ENCODE assay signal across 24 cellular contexts in genomic region chr6:34340906-34341480, GRCh38. TPM values are rescaled to one million over a fixed set of nuclear protein-coding genes. Genes with fewer than 3 reads are reported as not detected.
DNase-seq lines count a peak whose midpoint lies in the region; ATAC-seq, FAIRE-seq and TF ChIP-seq lines count a peak whose summit lies in the region.
"Had no signal": no experiment of that assay in that cellular context is flagged by ENCODE, and none has a peak within 500 bp of the region (broad histone marks: within the 10 kb centered on the region; RNA-seq: fewer than 3 reads in every experiment).

No MANE protein-coding gene starts in this region.

- peak overlapping the region; percentile 4; the same call in 1 of the 2 replicates for H3K27ac ChIP-seq in IMR-90 (ENCODE audit: insufficient read depth, low read length)
- H3K27ac ChIP-seq in astrocyte (ENCODE audit: low read depth, low read length), result no peak overlapping the region
- peak overlapping the region; percentile 35 for H3K27ac ChIP-seq in suprapubic skin
- H3K27ac ChIP-seq: ovary had no signal

- H3K79me1 ChIP-seq in IMR-90 (ENCODE audit: low read depth in 1 of 2, low read length in 2 of 2), result peaks cover 36 to 64% of the 10 kb centered on the region in 2 experiments

- no peak for TF ChIP-seq CTCF in IMR-90 (conservative IDR thresholded peaks at IDR 0.05; ENCODE audit: low read depth, low read length)
- no peak for TF ChIP-seq CTCF in astrocyte (IDR thresholded peaks at IDR 0.05; ENCODE audit: insufficient read depth, low read depth, low read length)
- TF ChIP-seq CTCF in suprapubic skin (IDR thresholded peaks at IDR 0.05), result no peak
- TF ChIP-seq CTCF in GM20000 (IDR thresholded peaks at IDR 0.05; ENCODE audit: extremely low read depth, missing control alignments), result no peak

- H3K4me1 ChIP-seq in IMR-90 (ENCODE audit: control insufficient read depth, insufficient read depth, low read length), result peaks cover 9% of the 10 kb centered on the region
- H3K4me1 ChIP-seq in astrocyte (ENCODE audit: insufficient read depth, low read length), result peaks cover 8% of the 10 kb centered on the region
- H3K4me1 ChIP-seq in suprapubic skin, result peaks cover 37% of the 10 kb centered on the region

- intact Hi-C loops in IMR-90 (cut with micrococcal nuclease), result no loop called here
- intact Hi-C loops in left colon (cut with DNase I, micrococcal nuclease), result no loop called here

- no peak overlapping the region for H3K56ac ChIP-seq in IMR-90 (ENCODE audit: extremely low read depth, insufficient read depth, low read length)

- peaks cover 5% of the 10 kb centered on the region for H3K4me1 Mint-ChIP-seq in astrocyte (ENCODE audit: low read depth, unreplicated experiment)
- H3K4me1 Mint-ChIP-seq in activated naive CD8-positive, alpha-beta T cell treated with anti-CD3 and anti-CD28 coated beads, Interleukin-2, amount 50 U/mL, for 24 hours, result peaks cover 31% of the 10 kb centered on the region

- peaks cover 59% of the 10 kb centered on the region for H3K79me2 ChIP-seq in astrocyte (ENCODE audit: insufficient read depth, low read length)

- dilution Hi-C loops in IMR-90 (cut with HindIII; ENCODE audit: low sequenced_read_pairs, unreplicated experiment), result no loop called here

- H3K27me3 Mint-ChIP-seq in astrocyte (ENCODE audit: low read depth, unreplicated experiment), result no peaks in the 10 kb centered on the region
- no peaks in the 10 kb centered on the region for H3K27me3 Mint-ChIP-seq in activated naive CD8-positive, alpha-beta T cell treated with anti-CD3 and anti-CD28 coated beads, Interleukin-2, amount 50 U/mL, for 24 hours
- H3K27me3 Mint-ChIP-seq: CD8-positive, alpha-beta memory T cell; stimulated activated naive B cell treated with anti-CD40 and anti-IgM and Interleukin-4, amounts not matched to agents 10 μg/mL and 1 μg/mL and 100 μg/mL, for 72 hours had no signal

- no TSS peak for BruUV-seq in IMR-90 (replicated peaks; lab: Mats Ljungman, UMichigan)

- H3K4me2 ChIP-seq in IMR-90 (ENCODE audit: low read depth, low read length) (no peak overlapping the region), astrocyte (ENCODE audit: low read length) (peak overlapping the region; percentile 11)

- H4K8ac ChIP-seq in IMR-90 (ENCODE audit: low read depth in 2 of 2, low read length in 2 of 2), result no peak overlapping the region

- H3K9ac ChIP-seq in IMR-90 (ENCODE audit: low read depth, low read length) (no peak overlapping the region), astrocyte (ENCODE audit: low read length) (no peak overlapping the region)

- H2BK120ac ChIP-seq in IMR-90 (ENCODE audit: low read depth, low read length), result no peak overlapping the region

- H4K5ac ChIP-seq in IMR-90 (ENCODE audit: low read depth, low read length), result no peak overlapping the region

- no peak overlapping the region for H2BK20ac ChIP-seq in IMR-90 (ENCODE audit: low read depth, low read length)

- WGBS in IMR-90 (ENCODE audit: extremely low coverage in 2 of 2, insufficient read length in 1 of 2), 2 experiments, result 100% methylated on average over 2 of the region's 3 CpGs; no CpG with 5 or more reads in 1 of the 2 experiments
- WGBS in suprapubic skin, result 73% methylated on average over 3 of the region's 3 CpGs

- H3K4me3 ChIP-seq in IMR-90 (ENCODE audit: insufficient read depth, low read depth, low read length) (no peak overlapping the region), astrocyte (ENCODE audit: insufficient read depth, low read depth, low read length) (no peak overlapping the region), suprapubic skin (no peak overlapping the region)
- H3K4me3 ChIP-seq: ovary, SK-N-MC had no signal

- no peak; the same call in 1 of the 2 replicates for ATAC-seq in IMR-90 (ENCODE audit: low read depth)
- ATAC-seq in left colon, result peak; percentile 45
- no peak for ATAC-seq in activated naive CD8-positive, alpha-beta T cell treated with anti-CD3 and anti-CD28 coated beads, Interleukin-2, amount 50 U/mL, for 24 hours
- no peak for ATAC-seq in GM21423 (IDR thresholded peaks at IDR 0.05; ENCODE audit: unreplicated experiment)

- CTCF ChIA-PET in IMR-90 (lab: Yijun Ruan, JAX), result no interaction called here

- TF ChIP-seq EP300 in suprapubic skin (IDR thresholded peaks at IDR 0.05), result no peak

- H2AK9ac ChIP-seq in IMR-90 (replicated peaks; ENCODE audit: low read depth, low read length, poor library complexity), result no peak overlapping the region

- H3K9me1 ChIP-seq in IMR-90 (ENCODE audit: insufficient read depth, low read length), result peaks cover 24% of the 10 kb centered on the region

- DNase-seq in IMR-90 (no peak), astrocyte (ENCODE audit: low read depth) (no peak), left colon (no peak), suprapubic skin (ENCODE audit: low spot score in 2 of 2) (no peak), GM20000 (ENCODE audit: low spot score) (no peak)
- no peak for DNase-seq in activated naive CD8-positive, alpha-beta T cell treated with anti-CD3 and anti-CD28 coated beads, Interleukin-2, amount 50 U/mL, for 24 hours
- DNase-seq: activated CD4-positive, alpha-beta T cell treated with anti-CD3 and anti-CD28 coated beads, Interleukin-2, amount 50 U/mL, for 1 hour; activated CD8-positive, alpha-beta memory T cell treated with anti-CD3 and anti-CD28 coated beads, Interleukin-2, amount 50 U/mL, for 48 hours; activated effector memory CD4-positive, alpha-beta T cell treated with Interleukin-2 at 50 U/mL for 16 hours; CD8-positive, alpha-beta memory T cell; cerebellar nuclear complex; DMS79; effector CD4-positive, alpha-beta T cell; KG1; NCI-H1092 treated with DMSO at 0.1 percent for 48 hours; NCI-H510A treated with DMSO at 0.1 percent for 48 hours; ovary; stimulated activated naive B cell treated with anti-CD40 and anti-IgM and Interleukin-4, amounts not matched to agents 10 μg/mL and 1 μg/mL and 100 μg/mL, for 72 hours; T-helper 2 cell; trophoblast cell had no signal

- no peak overlapping the region for H4K91ac ChIP-seq in IMR-90 (ENCODE audit: insufficient read depth, low read depth, low read length)

- TF ChIP-seq POLR2A in IMR-90 (IDR thresholded peaks at IDR 0.05; ENCODE audit: low read depth, low read length), result no peak
- TF ChIP-seq POLR2A in suprapubic skin (IDR thresholded peaks at IDR 0.05), result no peak

- H3K9me3 Mint-ChIP-seq in astrocyte (ENCODE audit: unreplicated experiment), result no peaks in the 10 kb centered on the region
- no peaks in the 10 kb centered on the region for H3K9me3 Mint-ChIP-seq in activated naive CD8-positive, alpha-beta T cell treated with anti-CD3 and anti-CD28 coated beads, Interleukin-2, amount 50 U/mL, for 24 hours
- H3K9me3 Mint-ChIP-seq: CD8-positive, alpha-beta memory T cell; stimulated activated naive B cell treated with anti-CD40 and anti-IgM and Interleukin-4, amounts not matched to agents 10 μg/mL and 1 μg/mL and 100 μg/mL, for 72 hours had no signal

- H2AK5ac ChIP-seq in IMR-90 (ENCODE audit: low read depth, low read length), result no peak overlapping the region

- no peak overlapping the region for H3K4ac ChIP-seq in IMR-90 (ENCODE audit: low read depth, low read length)

- H3K27me3 ChIP-seq in IMR-90 (ENCODE audit: control insufficient read depth, insufficient read depth, low read length), result no peaks in the 10 kb centered on the region
- no peaks in the 10 kb centered on the region for H3K27me3 ChIP-seq in astrocyte (ENCODE audit: insufficient read depth, low read length)
- no peaks in the 10 kb centered on the region for H3K27me3 ChIP-seq in suprapubic skin
- H3K27me3 ChIP-seq: ovary had no signal

- H3K23ac ChIP-seq in IMR-90 (ENCODE audit: low read depth, low read length), result no peak overlapping the region

- H3K18ac ChIP-seq in IMR-90 (ENCODE audit: low read depth, low read length), result peak overlapping the region; percentile 26; the same call in 1 of the 2 replicates

- POLR2A ChIA-PET in IMR-90 (lab: Charles Lee; ENCODE audit: unreplicated experiment), result no interaction called here

- H3K9me3 ChIP-seq in IMR-90 (ENCODE audit: control insufficient read depth, insufficient read depth, low read length) (no peaks in the 10 kb centered on the region), astrocyte (ENCODE audit: insufficient read depth, low read depth, low read length) (no peaks in the 10 kb centered on the region), suprapubic skin (no peaks in the 10 kb centered on the region)
- H3K9me3 ChIP-seq: ovary had no signal

- no peak overlapping the region for H2AFZ ChIP-seq in IMR-90 (replicated peaks; ENCODE audit: low read length, poor library complexity)
- H2AFZ ChIP-seq in astrocyte (ENCODE audit: low read depth, low read length), result no peak overlapping the region

- H4K20me1 ChIP-seq in IMR-90 (ENCODE audit: insufficient read depth, low read length) (peaks cover 44% of the 10 kb centered on the region), astrocyte (ENCODE audit: insufficient read depth, low read length) (peaks cover 81% of the 10 kb centered on the region)

- no peak overlapping the region for H3K27ac Mint-ChIP-seq in astrocyte (ENCODE audit: unreplicated experiment)
- H3K27ac Mint-ChIP-seq in activated naive CD8-positive, alpha-beta T cell treated with anti-CD3 and anti-CD28 coated beads, Interleukin-2, amount 50 U/mL, for 24 hours, result no peak overlapping the region

- H2BK15ac ChIP-seq in IMR-90 (ENCODE audit: low read depth, low read length), result no peak overlapping the region

- in situ Hi-C loops in IMR-90 (cut with MboI; ENCODE audit: low sequenced_read_pairs), result no loop called here

- no peak for FAIRE-seq in astrocyte (lab: Jason Lieb, UNC)
- FAIRE-seq: H1, RCC 7860 had no signal

- H3K36me3 Mint-ChIP-seq in astrocyte (ENCODE audit: low read depth, unreplicated experiment), result peaks cover 14% of the 10 kb centered on the region
- H3K36me3 Mint-ChIP-seq in activated naive CD8-positive, alpha-beta T cell treated with anti-CD3 and anti-CD28 coated beads, Interleukin-2, amount 50 U/mL, for 24 hours (ENCODE audit: low read depth), result peaks cover 12% of the 10 kb centered on the region

- peak overlapping the region; percentile 11 for H2BK5ac ChIP-seq in IMR-90 (ENCODE audit: low read depth, low read length, poor library complexity, severe bottlenecking)

- H3K14ac ChIP-seq in IMR-90 (replicated peaks; ENCODE audit: low read depth, low read length), result peak overlapping the region; percentile 31

- H3K36me3 ChIP-seq in IMR-90 (ENCODE audit: control insufficient read depth, insufficient read depth, low read length), result no peaks in the 10 kb centered on the region; the same call in 1 of the 2 replicates
- peaks cover 8% of the 10 kb centered on the region for H3K36me3 ChIP-seq in astrocyte (ENCODE audit: insufficient read depth, low read length)
- H3K36me3 ChIP-seq in suprapubic skin, result no peaks in the 10 kb centered on the region
- H3K36me3 ChIP-seq: ovary had no signal

- no peak for TF ChIP-seq RAD21 in IMR-90 (IDR thresholded peaks at IDR 0.05; ENCODE audit: low read length)

- H3K4me3 Mint-ChIP-seq in astrocyte (ENCODE audit: unreplicated experiment), result no peak overlapping the region
- H3K4me3 Mint-ChIP-seq in activated naive CD8-positive, alpha-beta T cell treated with anti-CD3 and anti-CD28 coated beads, Interleukin-2, amount 50 U/mL, for 24 hours, result no peak overlapping the region
- H3K4me3 Mint-ChIP-seq: CD8-positive, alpha-beta memory T cell; stimulated activated naive B cell treated with anti-CD40 and anti-IgM and Interleukin-4, amounts not matched to agents 10 μg/mL and 1 μg/mL and 100 μg/mL, for 72 hours had no signal

RNA-seq across cellular contexts. Expression of gene NUDT3, which starts 51.5 kb away (rescaled TPM):
- total RNA-seq in IMR-90 (2012; rRNA removed), result 17.2 and 21.4 TPM in 2 replicates
- polyA plus RNA-seq in IMR-90 (2012; rRNA removed), result 9.1 and 10.1 TPM in 2 replicates
- 3.8 and 4.5 TPM in 2 replicates for polyA plus RNA-seq in IMR-90 (2012; cell fraction: cytosol; rRNA removed)
- polyA plus RNA-seq in IMR-90 (2012; cell fraction: nucleus; rRNA removed; ENCODE audit: low replicate concordance), result 3.1 and 12.1 TPM in 2 replicates
- 16.3 and 16.7 TPM in 2 replicates for total RNA-seq in astrocyte
- total RNA-seq in left colon, result 10 to 100 TPM; 19.5 to 21.9 TPM
- total RNA-seq in suprapubic skin, result 10 to 100 TPM; 23.2 to 34.6 (median 28.0) TPM
